ENCODE assay signal across 1 cellular context in the genomic region with DNA sequence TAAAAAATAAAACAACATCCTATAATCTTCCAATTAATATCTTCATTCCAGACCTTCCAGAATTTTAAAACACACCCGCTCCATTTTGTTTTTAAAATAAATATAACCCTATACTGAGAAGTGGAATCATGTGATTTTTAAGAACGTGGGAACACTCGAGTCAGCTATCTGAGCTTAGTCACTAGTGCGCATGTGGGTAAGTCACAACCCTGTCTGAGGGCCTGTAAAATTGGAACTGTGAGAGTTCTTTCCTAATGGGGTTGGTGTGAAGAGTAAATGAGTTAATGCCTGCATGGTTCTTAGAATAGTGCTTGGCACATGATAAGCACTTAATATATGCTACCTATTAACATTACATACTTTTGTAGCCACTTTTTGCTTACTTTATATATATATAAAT.
TF ChIP-seq lines count a peak whose summit lies in the region.

No MANE protein-coding gene starts in this region.

TF ChIP-seq in WTC11, 78 proteins besides CTCF, POLR2A, EP300 and RAD21 (continued from another document):
- TF ChIP-seq, protein P1, sequence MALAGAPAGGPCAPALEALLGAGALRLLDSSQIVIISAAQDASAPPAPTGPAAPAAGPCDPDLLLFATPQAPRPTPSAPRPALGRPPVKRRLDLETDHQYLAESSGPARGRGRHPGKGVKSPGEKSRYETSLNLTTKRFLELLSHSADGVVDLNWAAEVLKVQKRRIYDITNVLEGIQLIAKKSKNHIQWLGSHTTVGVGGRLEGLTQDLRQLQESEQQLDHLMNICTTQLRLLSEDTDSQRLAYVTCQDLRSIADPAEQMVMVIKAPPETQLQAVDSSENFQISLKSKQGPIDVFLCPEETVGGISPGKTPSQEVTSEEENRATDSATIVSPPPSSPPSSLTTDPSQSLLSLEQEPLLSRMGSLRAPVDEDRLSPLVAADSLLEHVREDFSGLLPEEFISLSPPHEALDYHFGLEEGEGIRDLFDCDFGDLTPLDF (CRISPR knock-in tag; IDR thresholded peaks at IDR 0.05): no peak
- TF ChIP-seq, protein P2, sequence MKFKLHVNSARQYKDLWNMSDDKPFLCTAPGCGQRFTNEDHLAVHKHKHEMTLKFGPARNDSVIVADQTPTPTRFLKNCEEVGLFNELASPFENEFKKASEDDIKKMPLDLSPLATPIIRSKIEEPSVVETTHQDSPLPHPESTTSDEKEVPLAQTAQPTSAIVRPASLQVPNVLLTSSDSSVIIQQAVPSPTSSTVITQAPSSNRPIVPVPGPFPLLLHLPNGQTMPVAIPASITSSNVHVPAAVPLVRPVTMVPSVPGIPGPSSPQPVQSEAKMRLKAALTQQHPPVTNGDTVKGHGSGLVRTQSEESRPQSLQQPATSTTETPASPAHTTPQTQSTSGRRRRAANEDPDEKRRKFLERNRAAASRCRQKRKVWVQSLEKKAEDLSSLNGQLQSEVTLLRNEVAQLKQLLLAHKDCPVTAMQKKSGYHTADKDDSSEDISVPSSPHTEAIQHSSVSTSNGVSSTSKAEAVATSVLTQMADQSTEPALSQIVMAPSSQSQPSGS (CRISPR knock-in tag; IDR thresholded peaks at IDR 0.05; ENCODE audit: borderline replicate concordance, low read depth): no peak
- no peak for TF ChIP-seq ZBTB21 (CRISPR knock-in tag; IDR thresholded peaks at IDR 0.05; ENCODE audit: borderline replicate concordance)
- TF ChIP-seq, protein P3, sequence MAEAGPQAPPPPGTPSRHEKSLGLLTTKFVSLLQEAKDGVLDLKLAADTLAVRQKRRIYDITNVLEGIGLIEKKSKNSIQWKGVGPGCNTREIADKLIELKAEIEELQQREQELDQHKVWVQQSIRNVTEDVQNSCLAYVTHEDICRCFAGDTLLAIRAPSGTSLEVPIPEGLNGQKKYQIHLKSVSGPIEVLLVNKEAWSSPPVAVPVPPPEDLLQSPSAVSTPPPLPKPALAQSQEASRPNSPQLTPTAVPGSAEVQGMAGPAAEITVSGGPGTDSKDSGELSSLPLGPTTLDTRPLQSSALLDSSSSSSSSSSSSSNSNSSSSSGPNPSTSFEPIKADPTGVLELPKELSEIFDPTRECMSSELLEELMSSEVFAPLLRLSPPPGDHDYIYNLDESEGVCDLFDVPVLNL (CRISPR knock-in tag; IDR thresholded peaks at IDR 0.05; ENCODE audit: borderline replicate concordance, low read depth): no peak
- TF ChIP-seq, protein P4, sequence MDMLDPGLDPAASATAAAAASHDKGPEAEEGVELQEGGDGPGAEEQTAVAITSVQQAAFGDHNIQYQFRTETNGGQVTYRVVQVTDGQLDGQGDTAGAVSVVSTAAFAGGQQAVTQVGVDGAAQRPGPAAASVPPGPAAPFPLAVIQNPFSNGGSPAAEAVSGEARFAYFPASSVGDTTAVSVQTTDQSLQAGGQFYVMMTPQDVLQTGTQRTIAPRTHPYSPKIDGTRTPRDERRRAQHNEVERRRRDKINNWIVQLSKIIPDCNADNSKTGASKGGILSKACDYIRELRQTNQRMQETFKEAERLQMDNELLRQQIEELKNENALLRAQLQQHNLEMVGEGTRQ (CRISPR knock-in tag; IDR thresholded peaks at IDR 0.05): no peak
